7 cellular contexts compared by ENCODE assay signal in genomic region chr4:120741636-120742035, GRCh38.
DNase-seq lines count a peak whose midpoint lies in the region; ATAC-seq, FAIRE-seq and TF ChIP-seq lines count a peak whose summit lies in the region.
"Not testable (repeated sequence)": the region's sequence is repeated elsewhere in the genome, so short reads cannot be mapped to it uniquely, and the experiment has no call there.

No MANE protein-coding gene starts in this region.

- not testable (repeated sequence) for H4K20me1 ChIP-seq in GM23338 (replicated peaks; ENCODE audit: insufficient read depth); H1 (replicated peaks in 1 of 2; ENCODE audit: control insufficient read depth in 1 of 2, insufficient read depth in 2 of 2, low read length in 2 of 2); neural progenitor cell (ENCODE audit: low read depth)

- not testable (repeated sequence) for H3K9me3 Mint-ChIP-seq in GM23338; glutamatergic neuron (ENCODE audit: unreplicated experiment); neural progenitor cell

- not testable (repeated sequence) for H3K23ac ChIP-seq in H1 (ENCODE audit: insufficient read length)

- H3K9me3 ChIP-seq in HEK293 (ENCODE audit: control insufficient read depth, insufficient read depth, low read depth, low read length); HUES64 (ENCODE audit: insufficient read depth, low read depth, low read length); H1 (ENCODE audit: insufficient read depth in 2 of 2, low read depth in 1 of 2, low read length in 1 of 2); iPS-15b (ENCODE audit: control insufficient read depth, insufficient read depth, low read length); neural progenitor cell (ENCODE audit: low read depth): not testable (repeated sequence)

- not testable (repeated sequence) for H3K27me3 Mint-ChIP-seq in GM23338 (ENCODE audit: insufficient read depth, low read depth, poor library complexity); glutamatergic neuron (ENCODE audit: unreplicated experiment); neural progenitor cell (ENCODE audit: insufficient read depth, low read depth)

- not testable (repeated sequence) for H3K9me2 ChIP-seq in GM23338 (ENCODE audit: insufficient read depth)

- peak overlapping the region; percentile 52 for H3K4me3 Mint-ChIP-seq in GM23338
- H3K4me3 Mint-ChIP-seq in glutamatergic neuron (ENCODE audit: unreplicated experiment); neural progenitor cell: not testable (repeated sequence)

- H2AK5ac ChIP-seq in H1 (ENCODE audit: low read depth, low read length) = not testable (repeated sequence)

- not testable (repeated sequence) for TF ChIP-seq EP300 in H1 (IDR thresholded peaks at IDR 0.05; ENCODE audit: borderline replicate concordance in 1 of 2, low read depth in 2 of 2, low read length in 2 of 2)

- not testable (repeated sequence) for H4K91ac ChIP-seq in H1 (replicated peaks; ENCODE audit: insufficient read length, low read length)

- H3K9ac ChIP-seq in HUES64 (ENCODE audit: low read depth, low read length) = peak overlapping the region; percentile 57; the same call in 1 of the 2 replicates
- H3K9ac ChIP-seq in H1 (replicated peaks in 1 of 4; ENCODE audit: extremely low read depth in 1 of 4, low read depth in 3 of 4, low read length in 3 of 4); iPS-15b (ENCODE audit: low read depth, low read length); neural progenitor cell: not testable (repeated sequence)

- H3K36me3 Mint-ChIP-seq in GM23338 (ENCODE audit: low read depth) = peaks cover 14% of the 10 kb centered on the region; the same call in 2 of the 3 replicates
- peaks cover 10% of the 10 kb centered on the region for H3K36me3 Mint-ChIP-seq in glutamatergic neuron (ENCODE audit: unreplicated experiment)
- H3K36me3 Mint-ChIP-seq in neural progenitor cell = not testable (repeated sequence)

- H4K5ac ChIP-seq in H1 (ENCODE audit: insufficient read length, low read depth, low read length) = not testable (repeated sequence)

- POLR2A ChIA-PET in HEK293 (lab: Yijun Ruan, JAX); H1 (lab: Charles Lee; ENCODE audit: partially characterized antibody): not testable (repeated sequence)

- H3K27ac Mint-ChIP-seq in GM23338 (peak overlapping the region; percentile 95), glutamatergic neuron (ENCODE audit: unreplicated experiment) (peak overlapping the region; percentile 36)
- not testable (repeated sequence) for H3K27ac Mint-ChIP-seq in neural progenitor cell

- peak overlapping the region; percentile 51; the same call in 1 of the 2 replicates for H4K8ac ChIP-seq in H1 (ENCODE audit: extremely low read depth, insufficient read depth, low read length)

- not testable (repeated sequence) for H2BK20ac ChIP-seq in H1 (ENCODE audit: low read length)

- H3K4me1 ChIP-seq in GM23338 (ENCODE audit: insufficient read depth); HEK293 (ENCODE audit: control insufficient read depth, insufficient read depth, low read length); HUES64 (ENCODE audit: insufficient read depth, low read length); H1 (replicated peaks in 1 of 4; ENCODE audit: control insufficient read depth in 3 of 4, insufficient read depth in 4 of 4, low read length in 3 of 4); iPS-15b (ENCODE audit: control insufficient read depth, insufficient read depth, low read length); neural progenitor cell: not testable (repeated sequence)

- H3K27me3 ChIP-seq in GM23338 (ENCODE audit: insufficient read depth); HUES64 (ENCODE audit: insufficient read depth, low read length); H1 (replicated peaks in 1 of 4; ENCODE audit: control insufficient read depth in 3 of 4, extremely low read depth in 1 of 4, insufficient read depth in 3 of 4, low read length in 3 of 4); iPS-15b (ENCODE audit: control insufficient read depth, insufficient read depth, low read length); neural progenitor cell: not testable (repeated sequence)

- H3K4me1 Mint-ChIP-seq in GM23338 = peaks cover 11% of the 10 kb centered on the region
- not testable (repeated sequence) for H3K4me1 Mint-ChIP-seq in glutamatergic neuron (ENCODE audit: low read depth, unreplicated experiment); neural progenitor cell

- H3K14ac ChIP-seq in H1 (ENCODE audit: insufficient read length) = not testable (repeated sequence)

- not testable (repeated sequence) for FAIRE-seq in H1 (lab: Jason Lieb, UNC)

- not testable (repeated sequence) for TF ChIP-seq RAD21 in H1 (IDR thresholded peaks at IDR 0.05 in 1 of 2, conservative IDR thresholded peaks at IDR 0.05 in 1 of 2; ENCODE audit: low read depth in 2 of 2, low read length in 2 of 2)

- H3K36me3 ChIP-seq in GM23338 (ENCODE audit: insufficient read depth); HEK293 (ENCODE audit: control insufficient read depth in 2 of 2, insufficient read depth in 1 of 2, low read length in 2 of 2); HUES64 (ENCODE audit: insufficient read depth, low read length); H1 (ENCODE audit: control insufficient read depth in 2 of 4, insufficient read depth in 4 of 4, low read length in 3 of 4); iPS-15b (ENCODE audit: control insufficient read depth, insufficient read depth, low read length); neural progenitor cell: not testable (repeated sequence)

- not testable (repeated sequence) for H3K23me2 ChIP-seq in H1 (ENCODE audit: low read depth, low read length)

- not testable (repeated sequence) for H3K79me1 ChIP-seq in H1 (ENCODE audit: low read depth, low read length)

- H3K4me2 ChIP-seq in GM23338 (peak overlapping the region; percentile 61; the same call in 1 of the 2 replicates), H1 (ENCODE audit: insufficient read depth in 1 of 2, low read depth in 2 of 2, low read length in 2 of 2) (peak overlapping the region; percentile 51 to 63; a peak in 3 of 4 replicates), neural progenitor cell (peak overlapping the region; percentile 45)

- peak overlapping the region; percentile 20; the same call in 1 of the 2 replicates for H2AFZ ChIP-seq in GM23338
- peak overlapping the region; percentile 13; the same call in 1 of the 2 replicates for H2AFZ ChIP-seq in H1 (ENCODE audit: low read length)
- peak overlapping the region; percentile 26 for H2AFZ ChIP-seq in neural progenitor cell (replicated peaks)

- DNase-seq in GM23338 (ENCODE audit: low spot score) (peak; percentile 41), H1 (ENCODE audit: low read depth in 1 of 2, low spot score in 2 of 2) (peak; percentile 21 to 58), neural progenitor cell (ENCODE audit: low spot score) (peak; percentile 47)
- DNase-seq in glutamatergic neuron = not testable (repeated sequence)

- CTCF ChIA-PET in HEK293 (lab: Yijun Ruan, JAX) = not testable (repeated sequence)
- CTCF ChIA-PET in H1 (lab: Charles Lee; ENCODE audit: partially characterized antibody) = interaction anchor here (1.0 kb wide), 1 partner anchor 12 kb away, joined by 3 read pairs; no protein-coding TSS in a partner anchor

- H2BK12ac ChIP-seq in H1 (ENCODE audit: low read depth, low read length) = not testable (repeated sequence)

- not testable (repeated sequence) for H2BK15ac ChIP-seq in H1 (ENCODE audit: low read length)

- not testable (repeated sequence) for H3F3A ChIP-seq in GM23338 (replicated peaks; ENCODE audit: low read depth); neural progenitor cell (ENCODE audit: low read depth)

- 0 out of 2 replicates have a peak overlapping the region, but pooled peaks have one; percentile 64 for H2BK5ac ChIP-seq in H1 (ENCODE audit: low read depth, low read length)

- H3K27ac ChIP-seq in GM23338 (ENCODE audit: low read depth) (0 out of 2 replicates have a peak overlapping the region, but pooled peaks have one; percentile 11), H1 (ENCODE audit: low read depth, low read length) (peak overlapping the region; percentile 58; the same call in 1 of the 2 replicates)
- not testable (repeated sequence) for H3K27ac ChIP-seq in HEK293 (ENCODE audit: extremely low read depth, low read depth, low read length); HUES64 (ENCODE audit: low read depth, low read length); neural progenitor cell

- H3K56ac ChIP-seq in H1 (replicated peaks; ENCODE audit: insufficient read length, low read depth, low read length) = not testable (repeated sequence)

- not testable (repeated sequence) for H3K4ac ChIP-seq in H1 (replicated peaks; ENCODE audit: insufficient read length, low read depth, low read length)

- TF ChIP-seq CTCF in GM23338 (conservative IDR thresholded peaks at IDR 0.05; ENCODE audit: low read depth in 2 of 2); HEK293 (tag by site-specific recombination; IDR thresholded peaks at IDR 0.05); H1 (IDR thresholded peaks at IDR 0.05; ENCODE audit: control extremely low read depth in 1 of 3, insufficient read depth in 1 of 3, low read depth in 1 of 3, low read length in 3 of 3); glutamatergic neuron (IDR thresholded peaks at IDR 0.05; ENCODE audit: partially characterized antibody, unreplicated experiment); neural progenitor cell (IDR thresholded peaks at IDR 0.05): not testable (repeated sequence)

- H2BK120ac ChIP-seq in H1 (replicated peaks; ENCODE audit: low read depth, low read length) = not testable (repeated sequence)

- not testable (repeated sequence) for H3K79me2 ChIP-seq in GM23338 (replicated peaks; ENCODE audit: insufficient read depth); H1 (ENCODE audit: control insufficient read depth in 1 of 2, insufficient read depth in 2 of 2, low read length in 2 of 2); neural progenitor cell (ENCODE audit: low read depth)

- not testable (repeated sequence) for TF ChIP-seq POLR2A in H1 (IDR thresholded peaks at IDR 0.05; ENCODE audit: control extremely low read depth in 1 of 2, low read depth in 2 of 2, low read length in 2 of 2)

- 60% methylated on average over 9 of the region's 9 CpGs for WGBS in HUES64
- WGBS in H1 (ENCODE audit: extremely low coverage in 1 of 2, insufficient coverage in 1 of 2, insufficient read length in 1 of 2, insufficient replicate concordance in 2 of 2, low coverage in 1 of 2, low lambda C conversion rate in 2 of 2, missing lambda C conversion rate in 1 of 2), 2 experiments = 96% methylated on average over 4 of the region's 9 CpGs; no CpG with 5 or more reads in 1 of the 2 experiments

- not testable (repeated sequence) for ATAC-seq in GM23338

- peak overlapping the region; percentile 44 for H3K4me3 ChIP-seq in GM23338
- H3K4me3 ChIP-seq in HEK293 (ENCODE audit: low read depth, low read length); H1 (ENCODE audit: extremely low read depth in 1 of 4, insufficient read depth in 2 of 4, low read depth in 3 of 4, low read length in 4 of 4); neural progenitor cell: not testable (repeated sequence)
- H3K4me3 ChIP-seq in HUES64 (ENCODE audit: low read length) = peak overlapping the region; percentile 37
- peak overlapping the region; percentile 16 for H3K4me3 ChIP-seq in iPS-15b (ENCODE audit: low read depth, low read length)

- H3K18ac ChIP-seq in H1 (ENCODE audit: extremely low read depth, low read length) = not testable (repeated sequence)
